ENCODE assay signal across 14 cellular contexts in genomic region chr2:175805442-175806114, GRCh38.
DNase-seq lines count a peak whose midpoint lies in the region; ATAC-seq and TF ChIP-seq lines count a peak whose summit lies in the region.
"Had no signal": no experiment of that assay in that cellular context is flagged by ENCODE, and none has a peak within 500 bp of the region (broad histone marks: within the 10 kb centered on the region; RNA-seq: fewer than 3 reads in every experiment).

No MANE protein-coding gene starts in this region.

- no peaks in the 10 kb centered on the region for H3K9me3 ChIP-seq in heart left ventricle
- H3K9me3 ChIP-seq in right cardiac atrium (ENCODE audit: control insufficient read depth, low read length) = no peaks in the 10 kb centered on the region
- no peaks in the 10 kb centered on the region for H3K9me3 ChIP-seq in smooth muscle cell (replicated peaks; ENCODE audit: low read depth)
- H3K9me3 ChIP-seq: ascending aorta had no signal

- H4K20me1 ChIP-seq in smooth muscle cell (ENCODE audit: low read depth) = peaks cover 26% of the 10 kb centered on the region

- H3K27ac ChIP-seq in heart left ventricle = peak overlapping the region in 1 of 12 donors; percentile 34
- H3K27ac ChIP-seq in right cardiac atrium (ENCODE audit: low read length) = no peak overlapping the region
- peak overlapping the region; percentile 36 for H3K27ac ChIP-seq in smooth muscle cell (ENCODE audit: low read depth)
- H3K27ac ChIP-seq: ascending aorta had no signal

- H3K27me3 ChIP-seq in heart left ventricle (no peaks in the 10 kb centered on the region), right cardiac atrium (ENCODE audit: control insufficient read depth, insufficient read depth) (no peaks in the 10 kb centered on the region), smooth muscle cell (ENCODE audit: low read depth) (peaks cover 64% of the 10 kb centered on the region)
- H3K27me3 ChIP-seq: ascending aorta had no signal

- H3K9me3 Mint-ChIP-seq in activated T-cell treated with anti-CD3 and anti-CD28 coated beads, Interleukin-2, amount 50 U/mL, for 4 hours = no peaks in the 10 kb centered on the region
- H3K9me3 Mint-ChIP-seq: T-helper 1 cell treated with Interleukin-12 subunit alpha and Interleukin-12 subunit beta and Interleukin-4 antibody, amounts not matched to agents 30 μg/mL and 1 μg/mL, for 36 hours had no signal

- H3K4me1 ChIP-seq in heart left ventricle (peaks cover 0 to 4% (median 0%) of the 10 kb centered on the region in 12 donors), right cardiac atrium (ENCODE audit: control insufficient read depth, insufficient read depth, low read length) (no peaks in the 10 kb centered on the region), smooth muscle cell (ENCODE audit: low read depth) (peaks cover 17% of the 10 kb centered on the region)
- H3K4me1 ChIP-seq: ascending aorta had no signal

- H3K4me1 Mint-ChIP-seq in activated T-cell treated with anti-CD3 and anti-CD28 coated beads, Interleukin-2, amount 50 U/mL, for 4 hours (ENCODE audit: low read depth) = no peaks in the 10 kb centered on the region
- H3K4me1 Mint-ChIP-seq: memory B cell had no signal

- no peak overlapping the region for H3K4me3 Mint-ChIP-seq in activated T-cell treated with anti-CD3 and anti-CD28 coated beads, Interleukin-2, amount 50 U/mL, for 4 hours
- H3K4me3 Mint-ChIP-seq: memory B cell; T-helper 1 cell treated with Interleukin-12 subunit alpha and Interleukin-12 subunit beta and Interleukin-4 antibody, amounts not matched to agents 30 μg/mL and 1 μg/mL, for 36 hours had no signal

- no peak overlapping the region for H3K9ac ChIP-seq in smooth muscle cell (ENCODE audit: low read depth)

- peak overlapping the region; percentile 56 for H3K4me2 ChIP-seq in smooth muscle cell

- H3K36me3 Mint-ChIP-seq in activated T-cell treated with anti-CD3 and anti-CD28 coated beads, Interleukin-2, amount 50 U/mL, for 4 hours (ENCODE audit: insufficient read depth) = no peaks in the 10 kb centered on the region

- intact Hi-C loops in heart left ventricle (cut with DNase I) = no loop called here
- intact Hi-C loops in right cardiac atrium (cut with DNase I) = no loop called here

- ATAC-seq in heart left ventricle (peak; percentile 45 to 87 (median 74)), right cardiac atrium (no peak), HG03159 (IDR thresholded peaks at IDR 0.05; ENCODE audit: unreplicated experiment) (no peak), GM18873 (IDR thresholded peaks at IDR 0.05; ENCODE audit: low FRiP score, unreplicated experiment) (no peak)
- ATAC-seq in activated T-cell treated with anti-CD3 and anti-CD28 coated beads, Interleukin-2, amount 50 U/mL, for 4 hours = no peak

- no peak overlapping the region for H3K4me3 ChIP-seq in heart left ventricle
- H3K4me3 ChIP-seq in right cardiac atrium (ENCODE audit: low read length) = no peak overlapping the region
- no peak overlapping the region for H3K4me3 ChIP-seq in fibroblast of mammary gland (ENCODE audit: control insufficient read depth, low read depth, low read length)
- H3K4me3 ChIP-seq in smooth muscle cell = no peak overlapping the region
- H3K4me3 ChIP-seq: ascending aorta had no signal

- H2AFZ ChIP-seq in smooth muscle cell (ENCODE audit: low read depth) = no peak overlapping the region

- TF ChIP-seq CTCF in heart left ventricle (IDR thresholded peaks at IDR 0.05) (no peak), fibroblast of mammary gland (conservative IDR thresholded peaks at IDR 0.05; ENCODE audit: control insufficient read depth, insufficient read depth, low read depth, low read length) (no peak), smooth muscle cell (IDR thresholded peaks at IDR 0.05; ENCODE audit: borderline replicate concordance, insufficient read depth, poor library complexity, severe bottlenecking) (no peak)

- WGBS in heart left ventricle, 4 donors = 46 to 61% (median 54%) methylated on average over 5 of the region's 5 CpGs
- WGBS in right cardiac atrium = 49% methylated on average over 5 of the region's 5 CpGs
- WGBS in smooth muscle cell (ENCODE audit: low lambda C conversion rate) = 8% methylated on average over 5 of the region's 5 CpGs

- H3K36me3 ChIP-seq in heart left ventricle (no peaks in the 10 kb centered on the region), smooth muscle cell (ENCODE audit: low read depth) (no peaks in the 10 kb centered on the region)
- H3K36me3 ChIP-seq: ascending aorta had no signal

- no peak for DNase-seq in heart left ventricle
- DNase-seq in right cardiac atrium = no peak
- peak; percentile 1 for DNase-seq in M059J (ENCODE audit: low read depth)
- peak; percentile 4 for DNase-seq in fibroblast of mammary gland (ENCODE audit: low read depth)
- peak; percentile 4 for DNase-seq in smooth muscle cell (lab: John Stamatoyannopoulos, UW; ENCODE audit: unreplicated experiment)
- DNase-seq in activated T-cell treated with anti-CD3 and anti-CD28 coated beads, Interleukin-2, amount 50 U/mL, for 4 hours = no peak
- DNase-seq: activated naive CD4-positive, alpha-beta T cell treated with Interleukin-2 at 50 U/mL for 16 hours; NCI-H1417 treated with DMSO at 0.1 percent for 48 hours; NCI-H2227 treated with DMSO at 0.1 percent for 48 hours had no signal

- no peak for TF ChIP-seq POLR2A in heart left ventricle (IDR thresholded peaks at IDR 0.05)

- H3F3A ChIP-seq in smooth muscle cell (ENCODE audit: low read depth) = peaks cover 21% of the 10 kb centered on the region

- H3K79me2 ChIP-seq in smooth muscle cell (ENCODE audit: low read depth) = no peaks in the 10 kb centered on the region

- peaks cover 5% of the 10 kb centered on the region for H3K27me3 Mint-ChIP-seq in activated T-cell treated with anti-CD3 and anti-CD28 coated beads, Interleukin-2, amount 50 U/mL, for 4 hours (ENCODE audit: low read depth)

Comparison
In these comparisons a context has a peak if more than half of its experiments do, and no peak if none do; other contexts are left out.
1. ATAC-seq: peak in heart left ventricle (4 of 4); none in right cardiac atrium (0 of 2), activated T-cell treated with anti-CD3 and anti-CD28 coated beads, Interleukin-2, amount 50 U/mL, for 4 hours (0 of 2), HG03159 (single experiment) and GM18873 (single experiment).
2. DNase-seq: peak in M059J (single experiment), fibroblast of mammary gland (single experiment) and smooth muscle cell (single experiment); none in heart left ventricle (0 of 5), right cardiac atrium (0 of 3) and activated T-cell treated with anti-CD3 and anti-CD28 coated beads, Interleukin-2, amount 50 U/mL, for 4 hours (single experiment).